30 cellular contexts compared by ENCODE assay signal in the genomic region with DNA sequence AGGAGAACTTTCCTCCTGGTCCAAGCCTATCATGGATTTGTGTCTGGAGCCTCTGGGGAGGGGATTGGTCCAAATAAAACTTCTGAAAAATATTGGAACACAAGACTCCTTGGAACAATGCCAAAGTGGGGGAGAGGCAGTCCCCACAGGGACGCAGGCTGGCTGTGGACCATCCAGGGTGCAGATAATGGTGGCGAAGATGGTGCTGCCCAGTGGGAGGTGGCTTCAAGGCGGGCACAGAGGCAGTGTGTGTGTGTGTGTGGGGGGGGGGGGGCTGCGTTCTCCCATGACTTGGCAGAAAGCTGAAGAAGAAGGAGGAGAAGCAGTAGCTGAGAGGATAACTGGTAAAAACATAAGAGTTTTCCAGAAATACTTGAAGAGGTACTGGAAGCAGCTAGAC.
"Had no signal": no experiment of that assay in that cellular context is flagged by ENCODE, and none has a peak within 500 bp of the region (broad histone marks: within the 10 kb centered on the region; RNA-seq: fewer than 3 reads in every experiment).

No MANE protein-coding gene starts in this region.

- H3K4me3 ChIP-seq: SJCRH30, SK-N-MC had no signal

- DNase-seq: activated CD4-positive, alpha-beta memory T cell treated with anti-CD3 and anti-CD28 coated beads, Interleukin-2, amount 10 ng/mL, durations not matched to agents 7 days and 5 days; activated CD4-positive, alpha-beta T cell treated with anti-CD3 and anti-CD28 coated beads for 1 hour; activated CD4-positive, alpha-beta T cell treated with anti-CD3 and anti-CD28 coated beads for 48 hours; activated CD4-positive, CD25-positive, alpha-beta regulatory T cell; activated CD8-positive, alpha-beta memory T cell treated with anti-CD3 and anti-CD28 coated beads for 24 hours; activated CD8-positive, alpha-beta memory T cell treated with anti-CD3 and anti-CD28 coated beads, Interleukin-2, amount 10 ng/mL, durations not matched to agents 7 days and 5 days; activated CD8-positive, alpha-beta memory T cell treated with anti-CD3 and anti-CD28 coated beads, Interleukin-2, amount 50 U/mL, for 48 hours; activated effector memory CD4-positive, alpha-beta T cell treated with Interleukin-2 at 50 U/mL for 16 hours; activated naive CD4-positive, alpha-beta T cell treated with anti-CD3 and anti-CD28 coated beads, Interleukin-2, amount 10 ng/mL, durations not matched to agents 7 days and 5 days; activated naive CD8-positive, alpha-beta T cell treated with anti-CD3 and anti-CD28 coated beads, Interleukin-2, amount 50 U/mL, for 24 hours; activated T-cell treated with anti-CD3 and anti-CD28 coated beads, Interleukin-2, amount 50 U/mL, for 48 hours; anterior cingulate cortex; central memory CD4-positive, alpha-beta T cell; Kasumi-1; KG1; MM.1S; MV-4-11; NCI-H1092; NCI-H1417 treated with DMSO at 0.1 percent for 48 hours; NCI-H187 treated with DMSO at 0.1 percent for 48 hours; NCI-H2081; NCI-H2171; NCI-H510A; NCI-H526; NCI-H774; Right ventricle myocardium superior; SJCRH30; T1000; WERI-Rb-1 had no signal

- H3K9me3 ChIP-seq: SJCRH30 had no signal

- H3K27ac ChIP-seq: SJCRH30, SK-N-MC, WERI-Rb-1 had no signal

- H3K36me3 ChIP-seq: SJCRH30, WERI-Rb-1 had no signal

- H3K27me3 ChIP-seq: SJCRH30 had no signal

- H3K4me1 ChIP-seq: SJCRH30 had no signal
